In genomic region chr1:62800274-62800673, GRCh38 we compare ENCODE assay signal across 10 cellular contexts. TPM values are rescaled to one million over a fixed set of nuclear protein-coding genes. Genes with fewer than 3 reads are reported as not detected.
DNase-seq lines count a peak whose midpoint lies in the region; ATAC-seq and TF ChIP-seq lines count a peak whose summit lies in the region.
"Had no signal": no experiment of that assay in that cellular context is flagged by ENCODE, and none has a peak within 500 bp of the region (broad histone marks: within the 10 kb centered on the region; RNA-seq: fewer than 3 reads in every experiment).

No MANE protein-coding gene starts in this region.

- H3K4me3 ChIP-seq in mesenchymal stem cell (ENCODE audit: insufficient read depth in 1 of 2, low read depth in 1 of 2, low read length in 2 of 2) (no peak overlapping the region), suprapubic skin (no peak overlapping the region), SJCRH30 (no peak overlapping the region), breast epithelium (no peak overlapping the region)

- ATAC-seq in GM18868 (IDR thresholded peaks at IDR 0.05; ENCODE audit: unreplicated experiment): peak; percentile 58
- ATAC-seq in GM21825 (IDR thresholded peaks at IDR 0.05; ENCODE audit: unreplicated experiment): peak; percentile 49
- peak; percentile 21 for ATAC-seq in HG03565 (IDR thresholded peaks at IDR 0.05; ENCODE audit: unreplicated experiment)

- H2AFZ ChIP-seq in mesenchymal stem cell (ENCODE audit: low read depth, low read length): no peak overlapping the region

- no peak overlapping the region for H2BK15ac ChIP-seq in mesenchymal stem cell (ENCODE audit: low read depth, poor library complexity, severe bottlenecking)

- TF ChIP-seq CTCF in suprapubic skin (IDR thresholded peaks at IDR 0.05) (no peak), glutamatergic neuron (IDR thresholded peaks at IDR 0.05; ENCODE audit: partially characterized antibody, unreplicated experiment) (no peak), breast epithelium (IDR thresholded peaks at IDR 0.05) (no peak)

- no peak overlapping the region for H3K27ac Mint-ChIP-seq in glutamatergic neuron (ENCODE audit: unreplicated experiment)

- H3K79me1 ChIP-seq in mesenchymal stem cell (replicated peaks; ENCODE audit: low read length, poor library complexity, severe bottlenecking): peaks cover 9% of the 10 kb centered on the region

- no peak overlapping the region for H2BK5ac ChIP-seq in mesenchymal stem cell (ENCODE audit: low read depth, low read length, poor library complexity, severe bottlenecking)

- H3K9me3 ChIP-seq in mesenchymal stem cell (ENCODE audit: control insufficient read depth, low read length) (no peaks in the 10 kb centered on the region), suprapubic skin (no peaks in the 10 kb centered on the region), SJCRH30 (replicated peaks) (no peaks in the 10 kb centered on the region), breast epithelium (no peaks in the 10 kb centered on the region)

- DNase-seq in mesenchymal stem cell (peak; percentile 5), suprapubic skin (ENCODE audit: low spot score in 2 of 2) (no peak), SJCRH30 (no peak), glutamatergic neuron (no peak), breast epithelium (ENCODE audit: low spot score in 2 of 2) (no peak)
- DNase-seq: DMS 273 treated with DMSO at 0.1 percent for 48 hours, NCI-H748 treated with DMSO at 0.1 percent for 48 hours had no signal

- no peak overlapping the region for H4K8ac ChIP-seq in mesenchymal stem cell (ENCODE audit: low read length)

- H3K4me1 ChIP-seq in mesenchymal stem cell (ENCODE audit: control insufficient read depth, insufficient read depth, low read depth, low read length) (no peaks in the 10 kb centered on the region), suprapubic skin (no peaks in the 10 kb centered on the region), SJCRH30 (peaks cover 4% of the 10 kb centered on the region; the same call in 1 of the 2 replicates), breast epithelium (no peaks in the 10 kb centered on the region)

- H4K91ac ChIP-seq in mesenchymal stem cell (ENCODE audit: low read length): no peak overlapping the region

- TF ChIP-seq EP300 in suprapubic skin (IDR thresholded peaks at IDR 0.05): no peak

- H3K4ac ChIP-seq in mesenchymal stem cell (ENCODE audit: low read depth in 1 of 2, low read length in 2 of 2): no peak overlapping the region

- H3K27me3 Mint-ChIP-seq in glutamatergic neuron (ENCODE audit: unreplicated experiment): no peaks in the 10 kb centered on the region

- H3K36me3 ChIP-seq in mesenchymal stem cell (ENCODE audit: control insufficient read depth in 1 of 2, insufficient read depth in 2 of 2, low read depth in 1 of 2, low read length in 2 of 2) (no peaks in the 10 kb centered on the region), suprapubic skin (no peaks in the 10 kb centered on the region), SJCRH30 (0 out of 2 replicates have a peak, but pooled peaks cover 2% of the 10 kb centered on the region), breast epithelium (no peaks in the 10 kb centered on the region)

- no peak overlapping the region for H3K18ac ChIP-seq in mesenchymal stem cell (ENCODE audit: low read depth in 1 of 2, low read length in 2 of 2)

- H3K36me3 Mint-ChIP-seq in glutamatergic neuron (ENCODE audit: unreplicated experiment): no peaks in the 10 kb centered on the region

- H3K4me3 Mint-ChIP-seq in glutamatergic neuron (ENCODE audit: unreplicated experiment): no peak overlapping the region

- no peak overlapping the region for H3K14ac ChIP-seq in mesenchymal stem cell (ENCODE audit: low read length in 2 of 2)

- H3K27me3 ChIP-seq in mesenchymal stem cell (ENCODE audit: control insufficient read depth in 1 of 2, insufficient read depth in 1 of 2, low read length in 2 of 2): no peaks in the 10 kb centered on the region
- H3K27me3 ChIP-seq in suprapubic skin: no peaks in the 10 kb centered on the region
- H3K27me3 ChIP-seq in SJCRH30: no peaks in the 10 kb centered on the region
- no peaks in the 10 kb centered on the region for H3K27me3 ChIP-seq in breast epithelium

- H3K27ac ChIP-seq in mesenchymal stem cell (ENCODE audit: low read length, poor library complexity, severe bottlenecking): no peak overlapping the region
- no peak overlapping the region for H3K27ac ChIP-seq in suprapubic skin
- no peak overlapping the region for H3K27ac ChIP-seq in SJCRH30
- H3K27ac ChIP-seq in breast epithelium: no peak overlapping the region

- H3K9ac ChIP-seq in mesenchymal stem cell (ENCODE audit: low read length): no peak overlapping the region

- no peak overlapping the region for H2BK120ac ChIP-seq in mesenchymal stem cell (ENCODE audit: low read depth, low read length)

- TF ChIP-seq POLR2A in suprapubic skin (IDR thresholded peaks at IDR 0.05): no peak
- no peak for TF ChIP-seq POLR2A in breast epithelium (IDR thresholded peaks at IDR 0.05)

- no peak overlapping the region for H3K4me2 ChIP-seq in mesenchymal stem cell (ENCODE audit: low read length, poor library complexity, severe bottlenecking)

- no peak overlapping the region for H2AK5ac ChIP-seq in mesenchymal stem cell (ENCODE audit: low read length, severe bottlenecking)

- H3K4me1 Mint-ChIP-seq in glutamatergic neuron (ENCODE audit: low read depth, unreplicated experiment): no peaks in the 10 kb centered on the region

- H2BK12ac ChIP-seq in mesenchymal stem cell (ENCODE audit: low read length in 2 of 2): no peak overlapping the region

- intact Hi-C loops in breast epithelium (cut with DNase I; ENCODE audit: low total_unique reads): no loop called here

- WGBS in mesenchymal stem cell: 100% methylated on average over 2 of the region's 3 CpGs
- WGBS in suprapubic skin: 93% methylated on average over 3 of the region's 3 CpGs

- no peak overlapping the region for H3K23ac ChIP-seq in mesenchymal stem cell (ENCODE audit: low read length in 2 of 2)

- peaks cover 2% of the 10 kb centered on the region for H3K9me3 Mint-ChIP-seq in glutamatergic neuron (ENCODE audit: unreplicated experiment)

RNA-seq across cellular contexts. Expression of gene ATG4C, which starts 16.3 kb away (rescaled TPM):
- polyA plus RNA-seq in mesenchymal stem cell (2013, experiment 1 of 2): 3.1 TPM
- polyA plus RNA-seq in mesenchymal stem cell (2013, experiment 2 of 2): 3.2 TPM
- total RNA-seq in suprapubic skin: 1 to 10 TPM; 4.4 to 8.7 (median 5.4) TPM
- 21.3 and 31.7 TPM in 2 replicates for total RNA-seq in SJCRH30 (2014; rRNA removed; shearing (Covaris generic))
- 8.7 TPM for total RNA-seq in glutamatergic neuron (ENCODE audit: unreplicated experiment)
- 10 to 100 TPM in 2 of 3 donors, 1 to 10 TPM in 1; 9.1 to 17.1 (median 13.8) TPM for total RNA-seq in breast epithelium
